In genomic region chr1:55037733-55038551, GRCh38 we compare ENCODE assay signal across 1 cellular context.
TF ChIP-seq lines count a peak whose summit lies in the region.

No MANE protein-coding gene starts in this region.

TF ChIP-seq in K562, 482 proteins besides CTCF, POLR2A, EP300 and RAD21:
- peak; percentile 56 for TF ChIP-seq PRDM10 (IDR thresholded peaks at IDR 0.05; ENCODE audit: partially characterized antibody)
- no peak for TF ChIP-seq ZNF740 (CRISPR knock-in tag; IDR thresholded peaks at IDR 0.05)
- no peak for TF ChIP-seq ZNF740 (tag; IDR thresholded peaks at IDR 0.05)
